ENCODE assay signal across 25 cellular contexts in the genomic region with DNA sequence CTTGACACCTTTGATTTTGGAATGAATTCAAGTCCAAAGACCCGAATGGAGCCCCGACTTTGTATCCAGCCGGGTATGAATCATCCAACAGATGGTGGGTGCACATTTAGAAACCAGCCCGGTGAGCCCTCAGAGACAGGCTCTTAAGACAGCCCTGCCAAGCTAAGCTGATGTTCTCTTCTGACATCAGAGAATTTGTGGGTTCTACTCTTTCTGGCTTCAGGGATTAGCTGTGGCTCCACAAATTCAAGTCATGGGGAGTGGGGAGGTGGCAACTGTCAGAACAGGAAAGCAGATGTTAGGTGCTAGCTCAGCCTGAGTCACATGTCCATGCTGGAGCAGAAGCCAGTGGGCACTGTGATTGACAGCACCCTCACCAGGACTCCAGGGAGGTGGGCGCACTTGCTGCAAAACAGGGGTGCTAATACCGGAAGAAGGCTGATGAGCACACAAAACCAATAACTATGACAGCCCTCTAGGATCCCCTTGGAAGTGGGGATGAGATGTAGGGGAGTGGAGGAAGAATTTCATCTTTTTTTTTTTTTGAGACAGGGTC. TPM values are rescaled to one million over a fixed set of nuclear protein-coding genes. Genes with fewer than 3 reads are reported as not detected.
"Had no signal": no experiment of that assay in that cellular context is flagged by ENCODE, and none has a peak within 500 bp of the region (broad histone marks: within the 10 kb centered on the region; RNA-seq: fewer than 3 reads in every experiment).

No MANE protein-coding gene starts in this region.

- DNase-seq: activated effector memory CD4-positive, alpha-beta T cell treated with Interleukin-2 at 50 U/mL for 16 hours; activated naive CD4-positive, alpha-beta T cell treated with anti-CD3 and anti-CD28 coated beads for 36 hours; activated naive CD8-positive, alpha-beta T cell treated with anti-CD3 and anti-CD28 coated beads, Interleukin-2, amount 10 ng/mL, durations not matched to agents 7 days and 5 days; activated T-cell treated with anti-CD3 and anti-CD28 coated beads, Interleukin-2, amount 50 U/mL, for 24 hours; amniotic stem cell; colonic mucosa; dorsolateral prefrontal cortex; effector memory CD8-positive, alpha-beta T cell; head of caudate nucleus; left cardiac atrium; nucleus accumbens; right lobe of liver; small intestine; stimulated activated CD4-positive, alpha-beta T cell treated with anti-CD3 and anti-CD28 coated beads, Interleukin-15, amount 100 ng/mL, for 24 hours; stimulated activated naive B cell treated with anti-CD40 and anti-IgM and Interleukin-4, amounts not matched to agents 10 μg/mL and 1 μg/mL and 100 μg/mL, for 72 hours; transverse colon; uterus had no signal

- FAIRE-seq: islet of Langerhans, small intestine had no signal

- H3K36me3 Mint-ChIP-seq: activated naive CD8-positive, alpha-beta T cell treated with anti-CD3 and anti-CD28 coated beads, Interleukin-2, amount 10 ng/mL, durations not matched to agents 7 days and 5 days; memory B cell had no signal

- H2AFZ ChIP-seq: parathyroid adenoma had no signal

- H3K4me3 Mint-ChIP-seq: activated naive CD4-positive, alpha-beta T cell treated with anti-CD3 and anti-CD28 coated beads for 36 hours; activated naive CD8-positive, alpha-beta T cell treated with anti-CD3 and anti-CD28 coated beads, Interleukin-2, amount 10 ng/mL, durations not matched to agents 7 days and 5 days; activated T-cell treated with anti-CD3 and anti-CD28 coated beads, Interleukin-2, amount 50 U/mL, for 24 hours; effector memory CD8-positive, alpha-beta T cell; memory B cell; stimulated activated naive B cell treated with anti-CD40 and anti-IgM and Interleukin-4, amounts not matched to agents 10 μg/mL and 1 μg/mL and 100 μg/mL, for 72 hours had no signal

- H3K4me1 Mint-ChIP-seq: activated naive CD8-positive, alpha-beta T cell treated with anti-CD3 and anti-CD28 coated beads, Interleukin-2, amount 10 ng/mL, durations not matched to agents 7 days and 5 days had no signal

- H3K27me3 ChIP-seq: breast epithelium, colonic mucosa, right lobe of liver, transverse colon, uterus had no signal

- H3K4me3 ChIP-seq: breast epithelium, colonic mucosa, dorsolateral prefrontal cortex, gastroesophageal sphincter, right lobe of liver, transverse colon, uterus had no signal

- H3K9me3 ChIP-seq: breast epithelium, colonic mucosa, gastroesophageal sphincter, right lobe of liver, transverse colon, uterus had no signal

- H3K9me3 Mint-ChIP-seq: activated naive CD4-positive, alpha-beta T cell treated with anti-CD3 and anti-CD28 coated beads for 36 hours; activated naive CD8-positive, alpha-beta T cell treated with anti-CD3 and anti-CD28 coated beads, Interleukin-2, amount 10 ng/mL, durations not matched to agents 7 days and 5 days; activated T-cell treated with anti-CD3 and anti-CD28 coated beads, Interleukin-2, amount 50 U/mL, for 24 hours; effector memory CD8-positive, alpha-beta T cell; memory B cell; stimulated activated naive B cell treated with anti-CD40 and anti-IgM and Interleukin-4, amounts not matched to agents 10 μg/mL and 1 μg/mL and 100 μg/mL, for 72 hours had no signal

- H3K4me1 ChIP-seq: breast epithelium, colonic mucosa, gastroesophageal sphincter, parathyroid adenoma, right lobe of liver, uterus had no signal

- H3K9ac ChIP-seq: parathyroid adenoma had no signal

- H3K36me3 ChIP-seq: breast epithelium, colonic mucosa, gastroesophageal sphincter, right lobe of liver, transverse colon, uterus had no signal

- H3K27ac Mint-ChIP-seq: activated naive CD4-positive, alpha-beta T cell treated with anti-CD3 and anti-CD28 coated beads for 36 hours; activated naive CD8-positive, alpha-beta T cell treated with anti-CD3 and anti-CD28 coated beads, Interleukin-2, amount 10 ng/mL, durations not matched to agents 7 days and 5 days; activated T-cell treated with anti-CD3 and anti-CD28 coated beads, Interleukin-2, amount 50 U/mL, for 24 hours; effector memory CD8-positive, alpha-beta T cell; memory B cell; stimulated activated naive B cell treated with anti-CD40 and anti-IgM and Interleukin-4, amounts not matched to agents 10 μg/mL and 1 μg/mL and 100 μg/mL, for 72 hours had no signal

- ATAC-seq: effector memory CD8-positive, alpha-beta T cell; gastroesophageal sphincter; left cardiac atrium; right lobe of liver; stimulated activated naive B cell treated with anti-CD40 and anti-IgM and Interleukin-4, amounts not matched to agents 10 μg/mL and 1 μg/mL and 100 μg/mL, for 72 hours had no signal

- H3K27ac ChIP-seq: breast epithelium, colonic mucosa, dorsolateral prefrontal cortex, gastroesophageal sphincter, parathyroid adenoma, right lobe of liver, transverse colon, uterus had no signal

RNA-seq across cellular contexts. Expression of a gene that starts 40.3 kb away (rescaled TPM):
- total RNA-seq: activated naive CD4-positive, alpha-beta T cell treated with anti-CD3 and anti-CD28 coated beads for 36 hours; activated naive CD8-positive, alpha-beta T cell treated with anti-CD3 and anti-CD28 coated beads, Interleukin-2, amount 10 ng/mL, durations not matched to agents 7 days and 5 days; mononuclear cell; temporal lobe had no signal
- polyA plus RNA-seq: neural cell had no signal
